Comparison of ENCODE assay signal across 21 cellular contexts in genomic region chr10:1184541-1185415, GRCh38.
DNase-seq lines count a peak whose midpoint lies in the region; ATAC-seq and TF ChIP-seq lines count a peak whose summit lies in the region.
"Had no signal": no experiment of that assay in that cellular context is flagged by ENCODE, and none has a peak within 500 bp of the region (broad histone marks: within the 10 kb centered on the region; RNA-seq: fewer than 3 reads in every experiment).

No MANE protein-coding gene starts in this region.

- H3K9me3 ChIP-seq in heart right ventricle (no peaks in the 10 kb centered on the region), lower lobe of right lung (no peaks in the 10 kb centered on the region)

- no peak overlapping the region for H3K4me3 ChIP-seq in heart right ventricle
- H3K4me3 ChIP-seq in lower lobe of right lung: no peak overlapping the region
- H3K4me3 ChIP-seq: BLaER1 had no signal

- H3K4me1 ChIP-seq in heart right ventricle: no peaks in the 10 kb centered on the region
- H3K4me1 ChIP-seq in lower lobe of right lung: no peaks in the 10 kb centered on the region

- intact Hi-C loops in cardiac septum (cut with DNase I) (no loop called here), heart right ventricle (cut with DNase I) (no loop called here), lower lobe of right lung (cut with DNase I) (no loop called here)

- ATAC-seq in heart right ventricle: no peak
- ATAC-seq in lower lobe of right lung: no peak
- no peak for ATAC-seq in GM21526 (IDR thresholded peaks at IDR 0.05; ENCODE audit: low FRiP score, unreplicated experiment)
- ATAC-seq: CD8-positive, alpha-beta T cell had no signal

- H3K27me3 ChIP-seq in heart right ventricle (peaks cover 0 to 46% (median 21%) of the 10 kb centered on the region in 7 donors), lower lobe of right lung (ENCODE audit: low read depth) (peaks cover 8% of the 10 kb centered on the region)
- H3K27me3 ChIP-seq: BLaER1 had no signal

- H3K36me3 ChIP-seq in heart right ventricle: no peaks in the 10 kb centered on the region
- no peaks in the 10 kb centered on the region for H3K36me3 ChIP-seq in lower lobe of right lung
- H3K36me3 ChIP-seq: BLaER1 had no signal

- H3K27ac ChIP-seq in heart right ventricle (no peak overlapping the region), cingulate gyrus (ENCODE audit: low read depth, low read length) (peak overlapping the region; percentile 99), lower lobe of right lung (no peak overlapping the region), substantia nigra (ENCODE audit: low read depth, low read length, poor library complexity, severe bottlenecking) (peak overlapping the region; percentile 95)
- H3K27ac ChIP-seq: BLaER1 had no signal

- 74 to 75% methylated on average over 45 of the region's 45 CpGs for WGBS in heart right ventricle, 2 donors

- TF ChIP-seq CTCF in heart right ventricle (IDR thresholded peaks at IDR 0.05): no peak
- no peak for TF ChIP-seq CTCF in lower lobe of right lung (IDR thresholded peaks at IDR 0.05)

- DNase-seq in cardiac septum (ENCODE audit: low spot score) (peak; percentile 53), heart right ventricle (no peak), lower lobe of right lung (peak; percentile 40), substantia nigra (lab: John Stamatoyannopoulos, UW) (no peak), NCI-H748 (lab: John Stamatoyannopoulos, UW; ENCODE audit: unreplicated experiment) (no peak)
- DNase-seq in activated CD4-positive, alpha-beta T cell treated with anti-CD3 and anti-CD28 coated beads for 1 hour: no peak
- DNase-seq: Calu3; CD8-positive, alpha-beta T cell; DMS53; EL; HFFc6; KBM-7; NCI-H1105; NCI-H2081 treated with DMSO at 0.1 percent for 48 hours; NCI-H446 treated with DMSO at 0.1 percent for 48 hours; NCI-H748 treated with DMSO at 0.1 percent for 48 hours; NK-92 treated with Interleukin-12 subunit alpha and Interleukin-12 subunit beta, amount 100 ng/mL, for 24 hours; Right ventricle myocardium superior had no signal

Comparison
In these comparisons a context has a peak if more than half of its experiments do, and no peak if none do; other contexts are left out.
1. DNase-seq: peak in cardiac septum (single experiment) and lower lobe of right lung (single experiment); none in heart right ventricle (0 of 2), substantia nigra (0 of 49), activated CD4-positive, alpha-beta T cell treated with anti-CD3 and anti-CD28 coated beads for 1 hour (single experiment) and NCI-H748 (single experiment).
2. H3K27ac ChIP-seq: peak in cingulate gyrus (single experiment) and substantia nigra (single experiment); none in heart right ventricle (0 of 10) and lower lobe of right lung (single experiment).